23 cellular contexts compared by ENCODE assay signal in the genomic region with DNA sequence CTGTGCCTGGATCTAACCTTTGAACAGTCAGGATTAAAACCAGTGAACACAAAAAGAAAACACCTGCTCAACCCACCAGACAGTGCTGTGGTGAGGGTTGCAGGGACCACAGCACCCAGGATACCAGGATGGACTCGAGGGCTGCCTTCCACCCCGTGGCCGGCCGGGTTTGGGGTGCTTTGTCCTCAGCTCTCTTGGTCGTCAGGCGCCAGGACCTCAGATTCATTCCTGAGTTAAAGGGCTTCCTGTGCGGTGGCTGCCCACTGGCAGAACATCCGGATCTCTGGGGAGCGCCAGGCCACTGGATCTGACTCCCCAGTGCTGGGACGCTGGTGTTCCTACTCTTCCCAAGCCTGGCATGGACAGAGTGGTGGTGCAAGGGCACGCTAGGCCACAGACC.
"Had no signal": no experiment of that assay in that cellular context is flagged by ENCODE, and none has a peak within 500 bp of the region (broad histone marks: within the 10 kb centered on the region; RNA-seq: fewer than 3 reads in every experiment).

No MANE protein-coding gene starts in this region.

- H3K27me3 ChIP-seq: colonic mucosa, gastrocnemius medialis had no signal

- H3K4me3 ChIP-seq: colonic mucosa, esophagus squamous epithelium, gastrocnemius medialis, heart right ventricle, left lung, lung had no signal

- H3K27ac ChIP-seq: colonic mucosa, epithelial cell of prostate, esophagus squamous epithelium, gastrocnemius medialis, heart right ventricle, left lung had no signal

- FAIRE-seq: endometrium, islet of Langerhans, keratinocyte had no signal

- H3K36me3 ChIP-seq: colonic mucosa, esophagus squamous epithelium, gastrocnemius medialis, heart right ventricle, left lung had no signal

- DNase-seq: colonic mucosa; cortex of kidney; effector CD8-positive, alpha-beta T cell; effector memory CD8-positive, alpha-beta T cell; endodermal cell; esophagus squamous epithelium; foreskin fibroblast; foreskin melanocyte; gastrocnemius medialis; glutamatergic neuron; heart right ventricle; hippocampal formation; left cardiac atrium; left lung; left ventricle myocardium superior; mammary epithelial cell; mesendoderm; midbrain had no signal

- H3K9me3 ChIP-seq: colonic mucosa, gastrocnemius medialis, left lung had no signal

- H3K4me1 ChIP-seq: colonic mucosa, esophagus squamous epithelium, gastrocnemius medialis, heart right ventricle, left lung had no signal
